ENCODE assay signal across 9 cellular contexts in the genomic region with DNA sequence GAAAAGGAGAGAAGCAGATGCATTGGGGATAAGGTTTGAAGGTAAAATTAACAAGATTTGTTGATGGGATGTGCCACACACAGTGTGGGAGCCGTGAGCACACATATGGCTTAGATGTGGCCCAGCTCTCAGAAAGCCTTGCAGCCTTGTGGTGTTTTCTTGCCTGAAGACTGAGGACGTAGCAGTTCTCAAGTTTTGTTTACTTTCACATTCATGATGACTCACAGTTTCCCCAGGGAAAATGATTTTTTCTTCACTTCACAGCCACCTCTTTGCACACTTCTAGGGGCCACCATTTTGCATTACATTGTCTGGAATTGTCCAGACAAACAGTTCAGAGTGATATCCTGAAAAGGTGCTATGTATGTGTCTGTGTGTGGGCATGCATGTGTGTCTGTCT.
DNase-seq lines count a peak whose midpoint lies in the region; ATAC-seq, FAIRE-seq and TF ChIP-seq lines count a peak whose summit lies in the region.
"Had no signal": no experiment of that assay in that cellular context is flagged by ENCODE, and none has a peak within 500 bp of the region (broad histone marks: within the 10 kb centered on the region; RNA-seq: fewer than 3 reads in every experiment).

No MANE protein-coding gene starts in this region.

- H3K4me1 Mint-ChIP-seq in stimulated activated naive B cell treated with anti-CD40 and anti-IgM and Interleukin-4, amounts not matched to agents 10 μg/mL and 1 μg/mL and 100 μg/mL, for 72 hours: peaks cover 13 to 17% of the 10 kb centered on the region in 2 donors

- H3K36me3 Mint-ChIP-seq in stimulated activated naive B cell treated with anti-CD40 and anti-IgM and Interleukin-4, amounts not matched to agents 10 μg/mL and 1 μg/mL and 100 μg/mL, for 72 hours: peaks cover 3 to 4% of the 10 kb centered on the region in 2 donors

- 0% methylated on average over 2 of the region's 2 CpGs for WGBS in GM12878 (ENCODE audit: insufficient coverage, insufficient replicate concordance, low lambda C conversion rate, missing lambda C conversion rate)

- H3K79me2 ChIP-seq in GM12878 (ENCODE audit: control insufficient read depth, insufficient read depth, low read length): no peaks in the 10 kb centered on the region

- peak in 1 of 2 experiments; percentile 61; a peak in 1 of 4 replicates for TF ChIP-seq EP300 in GM12878 (IDR thresholded peaks at IDR 0.05; ENCODE audit: borderline replicate concordance in 1 of 2, control insufficient read depth in 1 of 2, low read depth in 2 of 2, low read length in 2 of 2)

- no peaks in the 10 kb centered on the region for H3K27me3 ChIP-seq in GM12878 (replicated peaks in 1 of 2; ENCODE audit: control insufficient read depth in 2 of 2, insufficient read depth in 2 of 2, low read length in 1 of 2)
- no peaks in the 10 kb centered on the region for H3K27me3 ChIP-seq in HAP-1 (ENCODE audit: low read depth)

- intact Hi-C loops in GM12878 (cut with micrococcal nuclease; ENCODE audit: unreplicated experiment): no loop called here

- no TSS peak for BruUV-seq in GM12878 (replicated peaks; lab: Mats Ljungman, UMichigan)

- H3K27me3 Mint-ChIP-seq in stimulated activated naive B cell treated with anti-CD40 and anti-IgM and Interleukin-4, amounts not matched to agents 10 μg/mL and 1 μg/mL and 100 μg/mL, for 72 hours: no peaks in the 10 kb centered on the region

- FAIRE-seq in GM12878 (lab: Jason Lieb, UNC): no peak

- no peak for TF ChIP-seq POLR2A in GM12878 (IDR thresholded peaks at IDR 0.05; ENCODE audit: low read depth, low read length)

- H3K4me1 ChIP-seq in GM12878 (ENCODE audit: control insufficient read depth, insufficient read depth, low read length) (peaks cover 6% of the 10 kb centered on the region), HAP-1 (no peaks in the 10 kb centered on the region)

- H3K4me3 ChIP-seq in GM12878 (no peak overlapping the region), HAP-1 (no peak overlapping the region)
- H3K4me3 ChIP-seq: thoracic aorta had no signal

- no peak for TF ChIP-seq CTCF in GM12878 (IDR thresholded peaks at IDR 0.05 in 2 of 3, conservative IDR thresholded peaks at IDR 0.05 in 1 of 3; ENCODE audit: control insufficient read depth in 2 of 3, extremely low read depth in 1 of 3, insufficient read depth in 1 of 3, low read depth in 3 of 3, low read length in 3 of 3)

- peak overlapping the region; percentile 2 for H3K27ac Mint-ChIP-seq in stimulated activated naive B cell treated with anti-CD40 and anti-IgM and Interleukin-4, amounts not matched to agents 10 μg/mL and 1 μg/mL and 100 μg/mL, for 72 hours

- H4K20me1 ChIP-seq in GM12878 (ENCODE audit: control insufficient read depth, insufficient read depth): no peaks in the 10 kb centered on the region

- no peak overlapping the region for H3K4me3 Mint-ChIP-seq in stimulated activated naive B cell treated with anti-CD40 and anti-IgM and Interleukin-4, amounts not matched to agents 10 μg/mL and 1 μg/mL and 100 μg/mL, for 72 hours

- in situ Hi-C loops in GM12878 (cut with MboI) (no loop called here), HAP-1 (cut with MboI; ENCODE audit: low sequenced_read_pairs) (no loop called here)

- TF ChIP-seq RAD21 in GM12878 (IDR thresholded peaks at IDR 0.05; ENCODE audit: insufficient read depth, low read depth, low read length): no peak

- no peak overlapping the region for H3K9ac ChIP-seq in GM12878 (ENCODE audit: control insufficient read depth, insufficient read depth, low read length)

- DNase-seq in AG08396 (ENCODE audit: low spot score) (peak; percentile 72), GM12878 (ENCODE audit: low read depth, low spot score) (peak; percentile 57), NK-92 (lab: John Stamatoyannopoulos, UW; ENCODE audit: unreplicated experiment) (no peak), HAP-1 (ENCODE audit: low spot score in 2 of 2) (no peak)
- peak; percentile 11 for DNase-seq in stimulated activated naive B cell treated with anti-CD40 and anti-IgM and Interleukin-4, amounts not matched to agents 10 μg/mL and 1 μg/mL and 100 μg/mL, for 72 hours
- no peak for DNase-seq in stimulated activated CD4-positive, alpha-beta T cell treated with anti-CD3 and anti-CD28 coated beads, Interleukin-12 subunit alpha, Interleukin-12 subunit beta, amount 100 ng/mL, for 4 hours

- SMC1A ChIA-PET in GM12878 (lab: Charles Lee; ENCODE audit: uncharacterized antibody, unreplicated experiment): interaction anchor here (2.0 kb wide), 1 partner anchor 127 kb away, joined by 7 read pairs; no protein-coding TSS in a partner anchor

- H3K36me3 ChIP-seq in GM12878 (ENCODE audit: control insufficient read depth in 2 of 2, insufficient read depth in 2 of 2, low read length in 1 of 2) (no peaks in the 10 kb centered on the region), HAP-1 (replicated peaks) (no peaks in the 10 kb centered on the region)
- H3K36me3 ChIP-seq: thoracic aorta had no signal

- H2AFZ ChIP-seq in GM12878 (ENCODE audit: control insufficient read depth, low read depth, low read length): no peak overlapping the region

- CTCF ChIA-PET in GM12878 (lab: Yijun Ruan, JAX): interaction anchor here (1.7 kb wide), 1 partner anchor 128 kb away, joined by 6 read pairs; no protein-coding TSS in a partner anchor

- H3K27ac ChIP-seq in GM12878 (ENCODE audit: control insufficient read depth, insufficient read depth): no peak overlapping the region
- H3K27ac ChIP-seq: thoracic aorta had no signal

- RAD21 ChIA-PET in GM12878 (lab: Charles Lee; ENCODE audit: unreplicated experiment): interaction anchor here (1.0 kb wide), 2 partner anchors 10 to 83 kb away, joined by 3 read pairs; no protein-coding TSS in a partner anchor

- H3K9me3 Mint-ChIP-seq in stimulated activated naive B cell treated with anti-CD40 and anti-IgM and Interleukin-4, amounts not matched to agents 10 μg/mL and 1 μg/mL and 100 μg/mL, for 72 hours: peaks cover 3 to 4% of the 10 kb centered on the region in 2 donors

- ATAC-seq in GM19452 (IDR thresholded peaks at IDR 0.05; ENCODE audit: unreplicated experiment): peak; percentile 73
- peak; percentile 92 for ATAC-seq in HG03457 (IDR thresholded peaks at IDR 0.05; ENCODE audit: unreplicated experiment)
- ATAC-seq in GM12878: peak; percentile 94
- peak; percentile 79 to 84 for ATAC-seq in stimulated activated naive B cell treated with anti-CD40 and anti-IgM and Interleukin-4, amounts not matched to agents 10 μg/mL and 1 μg/mL and 100 μg/mL, for 72 hours (replicated peaks)

- POLR2A ChIA-PET in GM12878 (lab: Charles Lee): no interaction called here

- peak overlapping the region; percentile 30; the same call in 1 of the 2 replicates for H3K4me2 ChIP-seq in GM12878 (ENCODE audit: control insufficient read depth, insufficient read depth)

- H3K9me3 ChIP-seq in GM12878 (replicated peaks; ENCODE audit: control insufficient read depth, insufficient read depth, low read length) (no peaks in the 10 kb centered on the region; the same call in 2 of the 3 replicates), HAP-1 (no peaks in the 10 kb centered on the region)
- H3K9me3 ChIP-seq: thoracic aorta had no signal

TF ChIP-seq in GM12878, 131 proteins besides CTCF, POLR2A, EP300 and RAD21 (continues in another document):
- TF ChIP-seq IKZF1 (conservative IDR thresholded peaks at IDR 0.05) (peak; percentile 57), WRNIP1 (IDR thresholded peaks at IDR 0.05; ENCODE audit: borderline replicate concordance, low read depth, low read length) (no peak), DPF2 (IDR thresholded peaks at IDR 0.05) (peak; percentile 71; the same call in 1 of the 2 replicates), EED (IDR thresholded peaks at IDR 0.05; ENCODE audit: low read depth) (peak; percentile 33; the same call in 1 of the 2 replicates), YY1 (IDR thresholded peaks at IDR 0.05; ENCODE audit: low read depth, low read length) (peak; percentile 51; the same call in 1 of the 2 replicates), JUND (IDR thresholded peaks at IDR 0.05; ENCODE audit: low read depth, low read length) (peak; percentile 93), NFIC (IDR thresholded peaks at IDR 0.05; ENCODE audit: low read depth, low read length) (no peak), EZH2 (IDR thresholded peaks at IDR 0.05; ENCODE audit: borderline replicate concordance, control insufficient read depth, low read depth, low read length) (no peak), BHLHE40 (IDR thresholded peaks at IDR 0.05; ENCODE audit: borderline replicate concordance in 1 of 2, low read depth in 2 of 2, low read length in 1 of 2) (peak in 1 of 2 experiments; percentile 24; a peak in 2 of 4 replicates), IKZF2 (IDR thresholded peaks at IDR 0.05) (peak; percentile 64 to 72; a peak in 3 of 4 replicates), ATF7 (IDR thresholded peaks at IDR 0.05; ENCODE audit: low read depth) (peak; percentile 55; the same call in 1 of the 2 replicates)
- TF ChIP-seq, protein P1, sequence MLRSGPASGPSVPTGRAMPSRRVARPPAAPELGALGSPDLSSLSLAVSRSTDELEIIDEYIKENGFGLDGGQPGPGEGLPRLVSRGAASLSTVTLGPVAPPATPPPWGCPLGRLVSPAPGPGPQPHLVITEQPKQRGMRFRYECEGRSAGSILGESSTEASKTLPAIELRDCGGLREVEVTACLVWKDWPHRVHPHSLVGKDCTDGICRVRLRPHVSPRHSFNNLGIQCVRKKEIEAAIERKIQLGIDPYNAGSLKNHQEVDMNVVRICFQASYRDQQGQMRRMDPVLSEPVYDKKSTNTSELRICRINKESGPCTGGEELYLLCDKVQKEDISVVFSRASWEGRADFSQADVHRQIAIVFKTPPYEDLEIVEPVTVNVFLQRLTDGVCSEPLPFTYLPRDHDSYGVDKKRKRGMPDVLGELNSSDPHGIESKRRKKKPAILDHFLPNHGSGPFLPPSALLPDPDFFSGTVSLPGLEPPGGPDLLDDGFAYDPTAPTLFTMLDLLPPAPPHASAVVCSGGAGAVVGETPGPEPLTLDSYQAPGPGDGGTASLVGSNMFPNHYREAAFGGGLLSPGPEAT (IDR thresholded peaks at IDR 0.05; ENCODE audit: low read depth): peak; percentile 61; the same call in 1 of the 2 replicates
- TF ChIP-seq, protein P2, sequence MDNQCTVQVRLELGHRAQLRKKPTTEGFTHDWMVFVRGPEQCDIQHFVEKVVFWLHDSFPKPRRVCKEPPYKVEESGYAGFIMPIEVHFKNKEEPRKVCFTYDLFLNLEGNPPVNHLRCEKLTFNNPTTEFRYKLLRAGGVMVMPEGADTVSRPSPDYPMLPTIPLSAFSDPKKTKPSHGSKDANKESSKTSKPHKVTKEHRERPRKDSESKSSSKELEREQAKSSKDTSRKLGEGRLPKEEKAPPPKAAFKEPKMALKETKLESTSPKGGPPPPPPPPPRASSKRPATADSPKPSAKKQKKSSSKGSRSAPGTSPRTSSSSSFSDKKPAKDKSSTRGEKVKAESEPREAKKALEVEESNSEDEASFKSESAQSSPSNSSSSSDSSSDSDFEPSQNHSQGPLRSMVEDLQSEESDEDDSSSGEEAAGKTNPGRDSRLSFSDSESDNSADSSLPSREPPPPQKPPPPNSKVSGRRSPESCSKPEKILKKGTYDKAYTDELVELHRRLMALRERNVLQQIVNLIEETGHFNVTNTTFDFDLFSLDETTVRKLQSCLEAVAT (IDR thresholded peaks at IDR 0.05): 0 out of 2 replicates have a peak, but pooled peaks have one; percentile 25

Comparison
In these comparisons a context has a peak if more than half of its experiments do, and no peak if none do; other contexts are left out.
1. DNase-seq: peak in AG08396 (single experiment), GM12878 (single experiment) and stimulated activated naive B cell treated with anti-CD40 and anti-IgM and Interleukin-4, amounts not matched to agents 10 μg/mL and 1 μg/mL and 100 μg/mL, for 72 hours (single experiment); none in NK-92 (single experiment), HAP-1 (0 of 2) and stimulated activated CD4-positive, alpha-beta T cell treated with anti-CD3 and anti-CD28 coated beads, Interleukin-12 subunit alpha, Interleukin-12 subunit beta, amount 100 ng/mL, for 4 hours (single experiment).
2. Peak in every context shown above with its lines, with median percentiles within 50 percentile points of each other: ATAC-seq.